ENCODE assay signal across 1 cellular context in genomic region chr22:26796785-26797184, GRCh38.
TF ChIP-seq lines count a peak whose summit lies in the region.

No MANE protein-coding gene starts in this region.

TF ChIP-seq in H1, 55 proteins besides CTCF, POLR2A, EP300 and RAD21:
- TF ChIP-seq RBBP5 (IDR thresholded peaks at IDR 0.05; ENCODE audit: borderline replicate concordance, low read depth, low read length) (no peak), POLR2AphosphoS5 (IDR thresholded peaks at IDR 0.05; ENCODE audit: low read depth, low read length) (no peak), BCL11A (IDR thresholded peaks at IDR 0.05; ENCODE audit: low read depth in 2 of 2, low read length in 2 of 2) (no peak), CHD7 (IDR thresholded peaks at IDR 0.05; ENCODE audit: insufficient replicate concordance, low read length) (no peak), ATF2 (IDR thresholded peaks at IDR 0.05; ENCODE audit: low read length) (no peak), FOSL1 (IDR thresholded peaks at IDR 0.05; ENCODE audit: insufficient read depth, low read depth, low read length) (no peak), E2F6 (IDR thresholded peaks at IDR 0.05) (no peak), RFX5 (IDR thresholded peaks at IDR 0.05; ENCODE audit: borderline replicate concordance, low read depth, low read length) (no peak), NRF1 (IDR thresholded peaks at IDR 0.05; ENCODE audit: low read depth, low read length) (no peak), KDM1A (IDR thresholded peaks at IDR 0.05; ENCODE audit: borderline replicate concordance, low read length) (no peak), MAFK (IDR thresholded peaks at IDR 0.05; ENCODE audit: low read depth, low read length) (no peak), YY1 (IDR thresholded peaks at IDR 0.05; ENCODE audit: low read depth, low read length) (no peak), ZNF274 (IDR thresholded peaks at IDR 0.05; ENCODE audit: borderline replicate concordance, extremely low read depth, low read length) (no peak), SAP30 (IDR thresholded peaks at IDR 0.05; ENCODE audit: insufficient read depth, insufficient replicate concordance, low read length) (no peak), BRCA1 (IDR thresholded peaks at IDR 0.05; ENCODE audit: low read depth, low read length) (no peak)
